ENCODE assay signal across 3 cellular contexts in genomic region chr3:56048946-56049345, GRCh38.
"Had no signal": no experiment of that assay in that cellular context is flagged by ENCODE, and none has a peak within 500 bp of the region (broad histone marks: within the 10 kb centered on the region; RNA-seq: fewer than 3 reads in every experiment).

No MANE protein-coding gene starts in this region.

- DNase-seq: GDM1, GF-D8 had no signal

- ATAC-seq: GM12878 had no signal

- H3K4me3 ChIP-seq: GM12878 had no signal
